8 cellular contexts compared by ENCODE assay signal in the genomic region with DNA sequence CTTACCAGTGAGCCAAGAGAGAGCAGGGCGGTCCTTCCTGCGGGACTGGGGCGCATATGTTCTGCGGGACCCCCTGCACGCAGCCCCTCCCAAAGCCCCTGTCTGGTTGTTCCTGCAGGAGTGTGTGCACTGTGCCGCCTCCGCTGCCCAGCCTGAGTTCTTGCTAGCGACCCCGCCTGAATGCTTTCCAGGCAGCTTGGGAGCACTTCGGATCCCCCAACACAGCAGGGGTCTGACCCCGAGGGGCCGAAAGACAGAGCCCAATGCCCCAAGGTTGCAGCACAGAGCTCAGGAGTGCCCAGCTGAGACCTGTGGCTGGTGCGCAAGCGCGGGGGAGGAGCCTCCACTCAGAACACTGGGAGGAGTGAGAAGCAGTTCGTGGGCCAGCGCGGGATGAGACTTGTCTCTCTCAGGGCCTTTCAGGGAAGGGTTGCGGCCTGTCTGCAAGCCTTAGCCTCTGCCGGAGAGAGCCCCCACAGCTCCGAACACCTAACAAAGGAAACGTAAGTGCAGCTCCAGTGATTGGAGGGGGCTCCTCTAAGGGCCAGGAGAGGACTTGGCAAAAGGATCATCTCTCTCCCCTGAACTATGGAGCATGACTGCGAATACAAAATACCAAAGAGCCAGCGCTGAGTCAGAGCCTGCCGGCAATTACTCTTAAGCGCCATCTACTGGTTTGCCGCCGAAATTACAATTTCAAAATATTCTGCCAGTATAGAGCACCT. TPM values are rescaled to one million over a fixed set of nuclear protein-coding genes. Genes with fewer than 3 reads are reported as not detected.
DNase-seq lines count a peak whose midpoint lies in the region; FAIRE-seq and TF ChIP-seq lines count a peak whose summit lies in the region.

No MANE protein-coding gene starts in this region.

- no peaks in the 10 kb centered on the region for H3K27me3 ChIP-seq in H7 (ENCODE audit: control insufficient read depth, insufficient read depth, low read length)
- no peaks in the 10 kb centered on the region for H3K27me3 ChIP-seq in Loucy (ENCODE audit: insufficient read depth, low read length, poor library complexity, severe bottlenecking)
- no peaks in the 10 kb centered on the region for H3K27me3 ChIP-seq in neuron (ENCODE audit: insufficient read depth, low read length)
- no peaks in the 10 kb centered on the region for H3K27me3 ChIP-seq in subcutaneous abdominal adipose tissue (ENCODE audit: control insufficient read depth in 5 of 5, insufficient read depth in 4 of 5, low read length in 5 of 5)

- peak overlapping the region; percentile 89 for H3K27ac ChIP-seq in subcutaneous abdominal adipose tissue (ENCODE audit: low read depth, low read length)

- H3K4me3 ChIP-seq in H7 (ENCODE audit: insufficient read depth, low read depth, low read length) (peak overlapping the region; percentile 69), Loucy (ENCODE audit: low read length, poor library complexity, severe bottlenecking) (peak overlapping the region; percentile 87), neuron (ENCODE audit: low read length) (peak overlapping the region; percentile 61), subcutaneous abdominal adipose tissue (ENCODE audit: low read depth in 1 of 5, low read length in 5 of 5) (peak overlapping the region; percentile 83 to 94 (median 86))

- TF ChIP-seq POLR2A in Raji (IDR thresholded peaks at IDR 0.05; ENCODE audit: insufficient read depth, low read depth, low read length): peak; percentile 90

- H3K9me3 ChIP-seq in Loucy (ENCODE audit: insufficient read depth, low read depth, low read length) (no peaks in the 10 kb centered on the region), neuron (ENCODE audit: low read length) (no peaks in the 10 kb centered on the region), subcutaneous abdominal adipose tissue (ENCODE audit: control insufficient read depth in 5 of 5, low read length in 5 of 5) (no peaks in the 10 kb centered on the region)

- H3K9ac ChIP-seq in Loucy (ENCODE audit: low read depth, low read length, poor library complexity, severe bottlenecking): peak overlapping the region; percentile 87
- H3K9ac ChIP-seq in subcutaneous abdominal adipose tissue (ENCODE audit: low read length in 5 of 5): peak overlapping the region; percentile 43 to 89 (median 84)

- H3K79me2 ChIP-seq in Loucy (ENCODE audit: insufficient read depth, low read length): 0 out of 2 replicates have a peak, but pooled peaks cover 4% of the 10 kb centered on the region

- peaks cover 10% of the 10 kb centered on the region for H3K4me1 ChIP-seq in Loucy (ENCODE audit: insufficient read depth, low read length, poor library complexity, severe bottlenecking)
- H3K4me1 ChIP-seq in neuron (ENCODE audit: insufficient read depth, low read length): peaks cover 4% of the 10 kb centered on the region
- peaks cover 0 to 17% (median 14%) of the 10 kb centered on the region in 5 donors for H3K4me1 ChIP-seq in subcutaneous abdominal adipose tissue (ENCODE audit: control insufficient read depth in 5 of 5, insufficient read depth in 5 of 5, low read length in 5 of 5)

- peak; percentile 94 for TF ChIP-seq CTCF in Loucy (conservative IDR thresholded peaks at IDR 0.05; ENCODE audit: low read length)

- FAIRE-seq in G401.6 (lab: Jason Lieb, UNC): peak; percentile 77

- H3K36me3 ChIP-seq in H7 (replicated peaks; ENCODE audit: control insufficient read depth, insufficient read depth, low read length) (no peaks in the 10 kb centered on the region), Loucy (ENCODE audit: insufficient read depth, low read length) (no peaks in the 10 kb centered on the region), neuron (ENCODE audit: insufficient read depth, low read length) (no peaks in the 10 kb centered on the region), subcutaneous abdominal adipose tissue (ENCODE audit: control insufficient read depth in 5 of 5, insufficient read depth in 5 of 5, low read length in 5 of 5) (no peaks in the 10 kb centered on the region)

- H4K20me1 ChIP-seq in Loucy (ENCODE audit: insufficient read depth, low read length, poor library complexity, severe bottlenecking): no peaks in the 10 kb centered on the region

- DNase-seq in H7 (peak; percentile 78), activated gamma-delta T cell treated with Interleukin-2 at 50 U/mL for 16 hours (peak; percentile 87), foreskin melanocyte (peak; percentile 87)

- H3F3A ChIP-seq in Loucy (ENCODE audit: low read depth): no peaks in the 10 kb centered on the region

- peak overlapping the region; percentile 96 for H2AFZ ChIP-seq in Loucy (ENCODE audit: low read length)
- H2AFZ ChIP-seq in neuron (ENCODE audit: low read depth, low read length): peak overlapping the region; percentile 60

- peak overlapping the region; percentile 96 for H3K4me2 ChIP-seq in Loucy (ENCODE audit: low read depth, low read length, poor library complexity, severe bottlenecking)

- no peaks in the 10 kb centered on the region for H3K9me2 ChIP-seq in Loucy (replicated peaks; ENCODE audit: low read depth, low read length)

RNA-seq across cellular contexts. Expression of a gene that starts 50.5 kb away (rescaled TPM):
- 25.8 and 29.6 TPM in 2 replicates for total RNA-seq in H7 (2014; rRNA removed; shearing (Covaris generic))

Comparison
In these comparisons a context has a peak if more than half of its experiments do, and no peak if none do; other contexts are left out.
1. Peak in every context shown above with its lines: DNase-seq, H3K4me3 ChIP-seq and H3K27ac ChIP-seq.